24 cellular contexts compared by ENCODE assay signal in genomic region chr5:51632794-51633193, GRCh38.
A peak's percentile ranks its signal among the peaks of the same experiment; 100 is the strongest.
DNase-seq lines count a peak whose midpoint lies in the region; ATAC-seq and TF ChIP-seq lines count a peak whose summit lies in the region.
"Had no signal": no experiment of that assay in that cellular context is flagged by ENCODE, and none has a peak within 500 bp of the region (broad histone marks: within the 10 kb centered on the region; RNA-seq: fewer than 3 reads in every experiment).

No MANE protein-coding gene starts in this region.

- no peaks in the 10 kb centered on the region for H3K4me1 ChIP-seq in hepatocyte (ENCODE audit: insufficient read depth)
- H3K4me1 ChIP-seq: Caco-2, heart left ventricle, suprapubic skin had no signal

- no peaks in the 10 kb centered on the region for H3K9me3 ChIP-seq in hepatocyte (ENCODE audit: low read depth)
- H3K9me3 ChIP-seq: Caco-2, HAP-1 had no signal

- CTCF ChIA-PET in BJ (lab: Yijun Ruan, JAX): interaction anchor here (0.7 to 0.8 kb wide), 2 partner anchors 14 to 47 kb away, joined by 3 read pairs; no protein-coding TSS in a partner anchor

- POLR2A ChIA-PET in BJ (lab: Charles Lee): no interaction called here

- no peaks in the 10 kb centered on the region for H3K79me2 ChIP-seq in hepatocyte

- H3K4me2 ChIP-seq in hepatocyte: peak overlapping the region; percentile 33

- no peaks in the 10 kb centered on the region for H3K36me3 ChIP-seq in BJ (ENCODE audit: control insufficient read depth, insufficient read depth, low read length)
- no peaks in the 10 kb centered on the region for H3K36me3 ChIP-seq in hepatocyte (replicated peaks; ENCODE audit: insufficient read depth, low read depth)
- H3K36me3 ChIP-seq: cardiac muscle cell, HAP-1, heart left ventricle, suprapubic skin had no signal

- TF ChIP-seq CTCF in BJ (IDR thresholded peaks at IDR 0.05; ENCODE audit: insufficient read depth, low read depth, low read length) (no peak), hepatocyte (IDR thresholded peaks at IDR 0.05; ENCODE audit: poor library complexity) (no peak)

- no peak for TF ChIP-seq EP300 in Ishikawa (IDR thresholded peaks at IDR 0.05; ENCODE audit: borderline replicate concordance)

- H4K20me1 ChIP-seq in hepatocyte (ENCODE audit: insufficient read depth, poor library complexity, severe bottlenecking): no peaks in the 10 kb centered on the region

- H3K9me2 ChIP-seq in hepatocyte (replicated peaks; ENCODE audit: insufficient read depth): no peaks in the 10 kb centered on the region

- peak; percentile 58 for DNase-seq in BJ (ENCODE audit: low read depth)
- DNase-seq in hepatocyte (ENCODE audit: low spot score): peak; percentile 49
- DNase-seq in DMS 273 (lab: John Stamatoyannopoulos, UW; ENCODE audit: unreplicated experiment): no peak
- DNase-seq in NCI-H748 treated with DMSO at 0.1 percent for 48 hours (lab: John Stamatoyannopoulos, UW): no peak
- no peak for DNase-seq in effector CD8-positive, alpha-beta T cell (lab: John Stamatoyannopoulos, UW)
- DNase-seq: ACHN; activated CD4-positive, alpha-beta T cell treated with anti-CD3 and anti-CD28 coated beads, Interleukin-2, amount 10 ng/mL, durations not matched to agents 7 days and 5 days; activated naive CD4-positive, alpha-beta T cell treated with Interleukin-2 at 50 U/mL for 16 hours; activated T-cell treated with anti-CD3 and anti-CD28 coated beads, Interleukin-2, amount 50 U/mL, for 48 hours; Caco-2; heart left ventricle; naive thymus-derived CD4-positive, alpha-beta T cell; NCI-H187; NCI-H226; retina; SHP77; SW 1271; T1000 had no signal

- ATAC-seq in SK-N-SH treated with all-trans-retinoic acid at 6 μM for 48 hours (peak; percentile 90), GM18505 (IDR thresholded peaks at IDR 0.05; ENCODE audit: unreplicated experiment) (no peak)
- ATAC-seq: heart left ventricle; naive thymus-derived CD4-positive, alpha-beta T cell had no signal

- H3K27ac ChIP-seq in hepatocyte: peak overlapping the region; percentile 81
- H3K27ac ChIP-seq: cardiac muscle cell, heart left ventricle, suprapubic skin had no signal

- WGBS in hepatocyte (ENCODE audit: low lambda C conversion rate, missing lambda C conversion rate): 73% methylated on average over 2 of the region's 2 CpGs

- no peak for TF ChIP-seq RAD21 in Ishikawa (IDR thresholded peaks at IDR 0.05; ENCODE audit: low read depth)

- H3K4me3 ChIP-seq in BJ (ENCODE audit: low read depth, low read length) (no peak overlapping the region), hepatocyte (no peak overlapping the region)
- H3K4me3 ChIP-seq: cardiac muscle cell, HAP-1, heart left ventricle, suprapubic skin had no signal

- H3K27me3 ChIP-seq in BJ (ENCODE audit: control insufficient read depth, insufficient read depth, low read length) (no peaks in the 10 kb centered on the region), hepatocyte (no peaks in the 10 kb centered on the region)
- H3K27me3 ChIP-seq: heart left ventricle, suprapubic skin had no signal

- TF ChIP-seq POLR2A in GM18505 (IDR thresholded peaks at IDR 0.05; ENCODE audit: borderline replicate concordance, extremely low read depth, insufficient read depth, insufficient read length): no peak

- H2AFZ ChIP-seq in hepatocyte: no peak overlapping the region

TF ChIP-seq in Ishikawa, 13 proteins besides CTCF, POLR2A, EP300 and RAD21:
- TF ChIP-seq CREB1 (IDR thresholded peaks at IDR 0.05; ENCODE audit: low read depth) (no peak), USF1 (IDR thresholded peaks at IDR 0.05) (no peak), YY1 (IDR thresholded peaks at IDR 0.05; ENCODE audit: low read depth) (no peak), FOXM1 (IDR thresholded peaks at IDR 0.05; ENCODE audit: borderline replicate concordance, low read depth) (no peak), TAF1 (IDR thresholded peaks at IDR 0.05; ENCODE audit: low read depth) (no peak), ZBTB7A (IDR thresholded peaks at IDR 0.05; ENCODE audit: low read depth) (no peak), NFIC (IDR thresholded peaks at IDR 0.05) (peak; percentile 85)
- TF ChIP-seq, protein P1, sequence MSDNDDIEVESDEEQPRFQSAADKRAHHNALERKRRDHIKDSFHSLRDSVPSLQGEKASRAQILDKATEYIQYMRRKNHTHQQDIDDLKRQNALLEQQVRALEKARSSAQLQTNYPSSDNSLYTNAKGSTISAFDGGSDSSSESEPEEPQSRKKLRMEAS (IDR thresholded peaks at IDR 0.05): no peak

TF ChIP-seq in SK-N-SH treated with all-trans-retinoic acid at 6 μM for 48 hours, 23 proteins besides CTCF, POLR2A, EP300 and RAD21:
- 0 out of 2 replicates have a peak, but pooled peaks have one; percentile 63 for TF ChIP-seq ZFP3 (CRISPR knock-in tag; IDR thresholded peaks at IDR 0.05)
- 0 out of 2 replicates have a peak, but pooled peaks have one; percentile 13 for TF ChIP-seq ISL1 (CRISPR knock-in tag; IDR thresholded peaks at IDR 0.05)
- TF ChIP-seq ARNTL (CRISPR knock-in tag; IDR thresholded peaks at IDR 0.05; ENCODE audit: borderline replicate concordance, low read depth): no peak

Comparison
In these comparisons a context has a peak if more than half of its experiments do, and no peak if none do; other contexts are left out.
1. DNase-seq: peak in BJ (single experiment) and hepatocyte (single experiment); none in DMS 273 (single experiment), NCI-H748 treated with DMSO at 0.1 percent for 48 hours (single experiment) and effector CD8-positive, alpha-beta T cell (single experiment).